1 cellular context compared by ENCODE assay signal in genomic region chr7:44797329-44798258, GRCh38.
TF ChIP-seq lines count a peak whose summit lies in the region.

No MANE protein-coding gene starts in this region.

TF ChIP-seq in GM12878, 131 proteins besides CTCF, POLR2A, EP300 and RAD21 (continued from another document and continues in another):
- TF ChIP-seq MAX (IDR thresholded peaks at IDR 0.05; ENCODE audit: low read depth, low read length) = no peak; the same call in 1 of the 2 replicates
- 0 out of 2 replicates have a peak, but pooled peaks have one; percentile 30 for TF ChIP-seq ESRRA (IDR thresholded peaks at IDR 0.05; ENCODE audit: low read length)
- no peak; the same call in 1 of the 2 replicates for TF ChIP-seq RUNX3 (IDR thresholded peaks at IDR 0.05; ENCODE audit: low read length)
- peak; percentile 11 for TF ChIP-seq SIX5 (IDR thresholded peaks at IDR 0.05; ENCODE audit: low read depth, low read length, severe bottlenecking)
- peak; percentile 45; the same call in 1 of the 2 replicates for TF ChIP-seq ATF7 (IDR thresholded peaks at IDR 0.05; ENCODE audit: low read depth)
- no peak for TF ChIP-seq RAD51 (IDR thresholded peaks at IDR 0.05)
- no peak for TF ChIP-seq PRDM15 (CRISPR knock-in tag; IDR thresholded peaks at IDR 0.05)
- TF ChIP-seq ATF2 (IDR thresholded peaks at IDR 0.05; ENCODE audit: low read length) = no peak
- no peak for TF ChIP-seq ZNF274 (IDR thresholded peaks at IDR 0.05; ENCODE audit: insufficient read depth, insufficient read length)
- TF ChIP-seq MTA3 (IDR thresholded peaks at IDR 0.05; ENCODE audit: borderline replicate concordance, low read length) = peak; percentile 76; the same call in 1 of the 2 replicates
- TF ChIP-seq CREM (IDR thresholded peaks at IDR 0.05; ENCODE audit: low read depth) = peak; percentile 41
- TF ChIP-seq CUX1 (IDR thresholded peaks at IDR 0.05; ENCODE audit: insufficient replicate concordance, low read depth, low read length) = no peak
- TF ChIP-seq ZBTB33 (IDR thresholded peaks at IDR 0.05) = 0 out of 2 replicates have a peak, but pooled peaks have one; percentile 6
- TF ChIP-seq SUPT20H (IDR thresholded peaks at IDR 0.05; ENCODE audit: borderline replicate concordance, control insufficient read depth, low read depth, low read length) = no peak
- TF ChIP-seq ZZZ3 (IDR thresholded peaks at IDR 0.05; ENCODE audit: control insufficient read depth, insufficient read length, low read depth) = no peak
- peak; percentile 88 for TF ChIP-seq ELK1 (IDR thresholded peaks at IDR 0.05; ENCODE audit: low read depth, low read length)
- 0 out of 2 replicates have a peak, but pooled peaks have one; percentile 24 for TF ChIP-seq BMI1 (IDR thresholded peaks at IDR 0.05; ENCODE audit: borderline replicate concordance)
- TF ChIP-seq REST (IDR thresholded peaks at IDR 0.05; ENCODE audit: low read depth, low read length) = no peak
- no peak; the same call in 1 of the 2 replicates for TF ChIP-seq CHD1 (IDR thresholded peaks at IDR 0.05; ENCODE audit: low read depth, low read length)
- TF ChIP-seq JUND (IDR thresholded peaks at IDR 0.05; ENCODE audit: low read depth, low read length) = no peak
- TF ChIP-seq NBN (IDR thresholded peaks at IDR 0.05) = no peak; the same call in 1 of the 2 replicates
- TF ChIP-seq IRF5 (IDR thresholded peaks at IDR 0.05; ENCODE audit: borderline replicate concordance) = no peak
- TF ChIP-seq RELB (IDR thresholded peaks at IDR 0.05; ENCODE audit: low read depth) = no peak
- no peak for TF ChIP-seq DPF2 (IDR thresholded peaks at IDR 0.05)
- no peak for TF ChIP-seq STAT3 (IDR thresholded peaks at IDR 0.05; ENCODE audit: low read depth, low read length)
- TF ChIP-seq ZBTB40 (IDR thresholded peaks at IDR 0.05; ENCODE audit: borderline replicate concordance) = no peak; the same call in 1 of the 2 replicates
